In genomic region chr13:99086149-99086868, GRCh38 we compare ENCODE assay signal across 8 cellular contexts.
DNase-seq lines count a peak whose midpoint lies in the region; ATAC-seq and TF ChIP-seq lines count a peak whose summit lies in the region.

No MANE protein-coding gene starts in this region.

- no peak for TF ChIP-seq POLR2A in stomach (IDR thresholded peaks at IDR 0.05)

- H3K9ac ChIP-seq in fibroblast of lung (ENCODE audit: insufficient read depth, low read length): peak overlapping the region; percentile 62

- H3K9me3 Mint-ChIP-seq in activated T-cell treated with anti-CD3 and anti-CD28 coated beads, Interleukin-2, amount 50 U/mL, for 72 hours: no peaks in the 10 kb centered on the region
- H3K9me3 Mint-ChIP-seq in natural killer cell treated with Interleukin-12 subunit alpha and Interleukin-12 subunit beta and Interleukin-15 and Interleukin-18, amount 100 ng/mL, for 72 hours: no peaks in the 10 kb centered on the region

- TF ChIP-seq CTCF in fibroblast of lung (conservative IDR thresholded peaks at IDR 0.05 in 1 of 2, IDR thresholded peaks at IDR 0.05 in 1 of 2; ENCODE audit: low read depth in 1 of 2, low read length in 2 of 2) (no peak), stomach (IDR thresholded peaks at IDR 0.05) (no peak)

- ATAC-seq in Right ventricle myocardium inferior (peak; percentile 58), HG02981 (IDR thresholded peaks at IDR 0.05; ENCODE audit: unreplicated experiment) (peak; percentile 36)
- peak; percentile 61 to 67 for ATAC-seq in activated T-cell treated with anti-CD3 and anti-CD28 coated beads, Interleukin-2, amount 50 U/mL, for 72 hours (replicated peaks in 1 of 2)
- ATAC-seq in natural killer cell treated with Interleukin-12 subunit alpha and Interleukin-12 subunit beta and Interleukin-15 and Interleukin-18, amount 100 ng/mL, for 72 hours: peak; percentile 75 to 81

- H3K36me3 ChIP-seq in fibroblast of lung (ENCODE audit: control insufficient read depth, insufficient read depth, low read length) (no peaks in the 10 kb centered on the region), stomach (no peaks in the 10 kb centered on the region)

- H3K9me3 ChIP-seq in fibroblast of lung (ENCODE audit: control insufficient read depth, insufficient read depth, low read depth, low read length): no peaks in the 10 kb centered on the region
- H3K9me3 ChIP-seq in stomach: no peaks in the 10 kb centered on the region

- no peaks in the 10 kb centered on the region for H3K27me3 Mint-ChIP-seq in activated T-cell treated with anti-CD3 and anti-CD28 coated beads, Interleukin-2, amount 50 U/mL, for 72 hours (ENCODE audit: low read depth)
- H3K27me3 Mint-ChIP-seq in natural killer cell treated with Interleukin-12 subunit alpha and Interleukin-12 subunit beta and Interleukin-15 and Interleukin-18, amount 100 ng/mL, for 72 hours: peaks cover 1% of the 10 kb centered on the region in 2 donors

- no peaks in the 10 kb centered on the region for H3K79me2 ChIP-seq in fibroblast of lung (ENCODE audit: control insufficient read depth, insufficient read depth, low read length)

- no peak for TF ChIP-seq EP300 in stomach (IDR thresholded peaks at IDR 0.05)

- H3K4me1 ChIP-seq in fibroblast of lung (ENCODE audit: control insufficient read depth, extremely low read depth, insufficient read depth, low read length) (peaks cover 3% of the 10 kb centered on the region), stomach (peaks cover 10 to 36% (median 34%) of the 10 kb centered on the region in 4 donors)

- no peaks in the 10 kb centered on the region for H4K20me1 ChIP-seq in fibroblast of lung (ENCODE audit: control insufficient read depth, extremely low read depth, insufficient read depth, low read length)

- no peaks in the 10 kb centered on the region for H3K27me3 ChIP-seq in fibroblast of lung (ENCODE audit: control insufficient read depth, insufficient read depth, low read length)
- peaks cover 0 to 23% (median 0%) of the 10 kb centered on the region in 3 donors for H3K27me3 ChIP-seq in stomach

- DNase-seq in Right ventricle myocardium inferior (ENCODE audit: missing footprints) (peak; percentile 73), cardiac septum (ENCODE audit: low spot score) (no peak), NOMO-1 (lab: John Stamatoyannopoulos, UW; ENCODE audit: unreplicated experiment in 2 of 2) (peak; percentile 34 to 74), fibroblast of lung (ENCODE audit: low read depth in 2 of 2) (peak; percentile 42 to 65), stomach (peak; percentile 62)
- peak; percentile 87 for DNase-seq in activated T-cell treated with anti-CD3 and anti-CD28 coated beads, Interleukin-2, amount 50 U/mL, for 72 hours
- DNase-seq in natural killer cell treated with Interleukin-12 subunit alpha and Interleukin-12 subunit beta and Interleukin-15 and Interleukin-18, amount 100 ng/mL, for 72 hours (ENCODE audit: low spot score): peak; percentile 83

- H3K4me2 ChIP-seq in fibroblast of lung (ENCODE audit: extremely low read depth, insufficient read depth, low read length): peak overlapping the region; percentile 96

- H3K4me3 Mint-ChIP-seq in activated T-cell treated with anti-CD3 and anti-CD28 coated beads, Interleukin-2, amount 50 U/mL, for 72 hours: peak overlapping the region; percentile 76 to 95
- peak overlapping the region; percentile 67 for H3K4me3 Mint-ChIP-seq in natural killer cell treated with Interleukin-12 subunit alpha and Interleukin-12 subunit beta and Interleukin-15 and Interleukin-18, amount 100 ng/mL, for 72 hours

- H3K36me3 Mint-ChIP-seq in activated T-cell treated with anti-CD3 and anti-CD28 coated beads, Interleukin-2, amount 50 U/mL, for 72 hours (ENCODE audit: insufficient read depth in 2 of 2): peaks cover 0 to 5% of the 10 kb centered on the region in 2 donors
- no peaks in the 10 kb centered on the region for H3K36me3 Mint-ChIP-seq in natural killer cell treated with Interleukin-12 subunit alpha and Interleukin-12 subunit beta and Interleukin-15 and Interleukin-18, amount 100 ng/mL, for 72 hours

- H3K4me1 Mint-ChIP-seq in activated T-cell treated with anti-CD3 and anti-CD28 coated beads, Interleukin-2, amount 50 U/mL, for 72 hours (ENCODE audit: low read depth): peaks cover 34% of the 10 kb centered on the region
- H3K4me1 Mint-ChIP-seq in natural killer cell treated with Interleukin-12 subunit alpha and Interleukin-12 subunit beta and Interleukin-15 and Interleukin-18, amount 100 ng/mL, for 72 hours (ENCODE audit: low read depth in 2 of 2): peaks cover 25 to 26% of the 10 kb centered on the region in 2 donors

- no peak overlapping the region for H3K27ac Mint-ChIP-seq in activated T-cell treated with anti-CD3 and anti-CD28 coated beads, Interleukin-2, amount 50 U/mL, for 72 hours
- no peak overlapping the region for H3K27ac Mint-ChIP-seq in natural killer cell treated with Interleukin-12 subunit alpha and Interleukin-12 subunit beta and Interleukin-15 and Interleukin-18, amount 100 ng/mL, for 72 hours

- intact Hi-C loops in Right ventricle myocardium inferior (cut with DNase I): loop anchor here (5.0 kb wide), 1 partner anchor 181 kb away; no protein-coding TSS in a partner anchor
- intact Hi-C loops in cardiac septum (cut with DNase I): loop anchor here (5.0 to 10.0 kb wide), 3 partner anchors 39 to 116 kb away; partner anchors contain the start of genes DOCK9 and UBAC2
- intact Hi-C loops in stomach (cut with DNase I; ENCODE audit: low total_unique reads): no loop called here

- WGBS in stomach, 5 donors: 0 to 1% (median 0%) methylated on average over 12 to 116 of the region's 121 CpGs

- H3K27ac ChIP-seq in fibroblast of lung (ENCODE audit: insufficient read depth, low read length) (peak overlapping the region; percentile 30), stomach (peak overlapping the region; percentile 89 to 97 (median 95))

- peak overlapping the region; percentile 56 for H2AFZ ChIP-seq in fibroblast of lung (ENCODE audit: low read length)

- H3K4me3 ChIP-seq in fibroblast of lung (replicated peaks in 1 of 4; ENCODE audit: control extremely low read depth in 1 of 4, insufficient read depth in 1 of 4, low read depth in 3 of 4, low read length in 4 of 4): peak overlapping the region; percentile 53 to 90 (median 82)
- H3K4me3 ChIP-seq in stomach: peak overlapping the region; percentile 75 to 87 (median 82)
